Comparison of ENCODE assay signal across 10 cellular contexts in the genomic region with DNA sequence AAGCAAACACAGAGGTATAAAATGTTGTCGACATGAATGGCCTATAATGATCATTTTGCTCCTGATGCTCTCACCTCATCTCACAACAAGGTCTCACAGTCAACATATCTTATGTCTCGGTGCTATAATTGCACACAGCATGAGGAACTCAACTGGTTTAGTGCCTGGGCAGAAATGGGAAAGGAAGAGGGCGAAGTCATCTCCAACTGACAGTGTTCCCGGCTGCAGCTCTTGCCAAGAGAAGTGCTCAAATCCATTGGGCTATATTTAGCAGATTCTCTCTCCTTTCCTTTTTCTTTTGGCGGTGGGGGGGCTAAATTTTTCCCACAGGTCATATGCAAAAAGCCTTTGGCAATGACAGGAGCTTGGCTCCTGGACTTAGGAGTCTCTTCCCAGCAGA. TPM values are rescaled to one million over a fixed set of nuclear protein-coding genes. Genes with fewer than 3 reads are reported as not detected.
DNase-seq lines count a peak whose midpoint lies in the region; ATAC-seq, FAIRE-seq and TF ChIP-seq lines count a peak whose summit lies in the region.
"Had no signal": no experiment of that assay in that cellular context is flagged by ENCODE, and none has a peak within 500 bp of the region (broad histone marks: within the 10 kb centered on the region; RNA-seq: fewer than 3 reads in every experiment).

No MANE protein-coding gene starts in this region.

- H3K27ac ChIP-seq in liver (ENCODE audit: low read depth in 1 of 2, low read length in 2 of 2) (peak overlapping the region; percentile 32 to 55), HepG2 (ENCODE audit: extremely low read length, insufficient read depth, low read length) (no peak overlapping the region), muscle layer of duodenum (ENCODE audit: low read length) (peak overlapping the region; percentile 86)

- peaks cover 7% of the 10 kb centered on the region for H3K27me3 Mint-ChIP-seq in endothelial cell (ENCODE audit: unreplicated experiment)
- H3K27me3 Mint-ChIP-seq: activated B cell treated with CpG ODN at 0.5 μM for 24 hours had no signal

- H4K20me1 ChIP-seq in HepG2 (ENCODE audit: insufficient read depth, low read length), result peaks cover 62% of the 10 kb centered on the region

- no peak for TF ChIP-seq RAD21 in liver (IDR thresholded peaks at IDR 0.05)
- no peak for TF ChIP-seq RAD21 in HepG2 (CRISPR knock-in tag; IDR thresholded peaks at IDR 0.05)

- H3K27ac Mint-ChIP-seq in endothelial cell (ENCODE audit: unreplicated experiment), result peak overlapping the region; percentile 82
- H3K27ac Mint-ChIP-seq: activated B cell treated with CpG ODN at 0.5 μM for 24 hours had no signal

- no peak for TF ChIP-seq CTCF in liver (IDR thresholded peaks at IDR 0.05; ENCODE audit: low read depth, low read length, missing input control)
- TF ChIP-seq CTCF in HepG2 (CRISPR knock-in tag; IDR thresholded peaks at IDR 0.05), result no peak
- TF ChIP-seq CTCF in endothelial cell (IDR thresholded peaks at IDR 0.05; ENCODE audit: unreplicated experiment), result no peak

- H3K4me1 ChIP-seq in liver (ENCODE audit: control insufficient read depth in 4 of 4, insufficient read depth in 4 of 4, low read length in 3 of 4) (peaks cover 29 to 73% (median 64%) of the 10 kb centered on the region in 4 donors), HepG2 (ENCODE audit: insufficient read depth, low read length) (peaks cover 54% of the 10 kb centered on the region), muscle layer of duodenum (ENCODE audit: control insufficient read depth in 1 of 2, insufficient read depth in 2 of 2, low read length in 2 of 2) (peaks cover 47 to 67% of the 10 kb centered on the region in 2 donors)

- no peaks in the 10 kb centered on the region for H3K9me3 Mint-ChIP-seq in endothelial cell (ENCODE audit: unreplicated experiment)
- H3K9me3 Mint-ChIP-seq: activated B cell treated with CpG ODN at 0.5 μM for 24 hours had no signal

- no peak for ATAC-seq in HepG2
- no peak for ATAC-seq in HG03196 (IDR thresholded peaks at IDR 0.05; ENCODE audit: unreplicated experiment)
- ATAC-seq: left colon had no signal

- H3K36me3 ChIP-seq in liver (ENCODE audit: control insufficient read depth in 4 of 4, insufficient read depth in 3 of 4, low read depth in 1 of 4, low read length in 3 of 4) (peaks cover 0 to 6% (median 4%) of the 10 kb centered on the region in 4 donors), HepG2 (replicated peaks in 1 of 2; ENCODE audit: control insufficient read depth in 1 of 2, insufficient read depth in 2 of 2, low read length in 2 of 2) (peaks cover 30 to 56% of the 10 kb centered on the region in 2 experiments), muscle layer of duodenum (ENCODE audit: control insufficient read depth in 1 of 2, insufficient read depth in 2 of 2, low read length in 2 of 2) (peaks cover 0 to 6% of the 10 kb centered on the region in 2 donors)

- H3K27me3 ChIP-seq in liver (ENCODE audit: control insufficient read depth in 4 of 4, insufficient read depth in 4 of 4, low read length in 3 of 4) (no peaks in the 10 kb centered on the region), HepG2 (ENCODE audit: control insufficient read depth in 1 of 2, insufficient read depth in 2 of 2, low read length in 2 of 2) (no peaks in the 10 kb centered on the region), muscle layer of duodenum (ENCODE audit: low read depth, low read length) (no peaks in the 10 kb centered on the region)

- DNase-seq in HepG2 (ENCODE audit: low spot score) (no peak), endothelial cell (ENCODE audit: low spot score) (no peak), inferior parietal cortex (ENCODE audit: extremely low spot score) (no peak), germinal center (ENCODE audit: low spot score) (no peak), NCI-H1694 (lab: John Stamatoyannopoulos, UW) (no peak)
- DNase-seq: activated B cell treated with CpG ODN at 0.5 μM for 24 hours, left colon had no signal

- H3K4me1 Mint-ChIP-seq in endothelial cell (ENCODE audit: unreplicated experiment), result peaks cover 50% of the 10 kb centered on the region

- WGBS in liver, result 21% methylated on average over 5 of the region's 5 CpGs
- 83% methylated on average over 5 of the region's 5 CpGs for WGBS in HepG2 (ENCODE audit: low lambda C conversion rate)

- no peak overlapping the region for H3K4me3 Mint-ChIP-seq in endothelial cell (ENCODE audit: unreplicated experiment)
- H3K4me3 Mint-ChIP-seq: activated B cell treated with CpG ODN at 0.5 μM for 24 hours had no signal

- CTCF ChIA-PET in HepG2 (lab: Yijun Ruan, JAX; ENCODE audit: low intra/inter-chr PET ratio, low total read pairs), result no interaction called here

- H3K9ac ChIP-seq in liver (ENCODE audit: low read depth in 1 of 2, low read length in 2 of 2) (peak overlapping the region in 1 of 2 donors; percentile 8), HepG2 (ENCODE audit: insufficient read depth, low read depth, low read length) (no peak overlapping the region)

- intact Hi-C loops in HepG2 (cut with micrococcal nuclease; ENCODE audit: unreplicated experiment), result loop anchor here (10.0 kb wide), 1 partner anchor 334 kb away; no protein-coding TSS in a partner anchor

- POLR2A ChIA-PET in HepG2 (lab: Yijun Ruan, JAX), result no interaction called here

- H3K9me3 ChIP-seq in liver (ENCODE audit: control insufficient read depth in 4 of 4, low read length in 3 of 4) (no peaks in the 10 kb centered on the region), HepG2 (ENCODE audit: low read length) (no peaks in the 10 kb centered on the region), muscle layer of duodenum (ENCODE audit: control insufficient read depth in 1 of 2, low read length in 2 of 2) (no peaks in the 10 kb centered on the region)

- BruUV-seq in HepG2 (replicated peaks; lab: Mats Ljungman, UMichigan), result no TSS peak

- no peak for FAIRE-seq in HepG2 (lab: Jason Lieb, UNC)

- H3K4me3 ChIP-seq in liver (ENCODE audit: low read depth in 1 of 3, low read length in 3 of 3), result no peak overlapping the region
- no peak overlapping the region for H3K4me3 ChIP-seq in HepG2 (replicated peaks in 1 of 3; ENCODE audit: insufficient read depth in 1 of 3, low read depth in 2 of 3, low read length in 3 of 3)
- H3K4me3 ChIP-seq in muscle layer of duodenum (ENCODE audit: low read depth in 1 of 2, low read length in 2 of 2), result peak overlapping the region in 1 of 2 donors; percentile 3

- in situ Hi-C loops in HepG2 (cut with HindIII; ENCODE audit: extremely low pct_ligation_motif_present, low pct_unique_long_range_greater_than_20kb), result no loop called here

- TF ChIP-seq POLR2A in HepG2 (IDR thresholded peaks at IDR 0.05; ENCODE audit: insufficient read depth in 1 of 2, low read depth in 2 of 2, low read length in 2 of 2), result no peak

- TF ChIP-seq EP300 in HepG2 (IDR thresholded peaks at IDR 0.05; ENCODE audit: low read depth in 2 of 2, low read length in 2 of 2) (no peak), HepG2 (CRISPR knock-in tag; IDR thresholded peaks at IDR 0.05; ENCODE audit: borderline replicate concordance) (no peak)

- H2AFZ ChIP-seq in HepG2 (ENCODE audit: low read length), result no peak overlapping the region

- peaks cover 24% of the 10 kb centered on the region for H3K36me3 Mint-ChIP-seq in endothelial cell (ENCODE audit: low read depth, unreplicated experiment)

- H3K4me2 ChIP-seq in HepG2 (ENCODE audit: low read depth, low read length), result no peak overlapping the region

- peaks cover 34% of the 10 kb centered on the region for H3K79me2 ChIP-seq in HepG2 (ENCODE audit: insufficient read depth, low read length)

TF ChIP-seq in liver, 16 proteins besides CTCF, POLR2A, EP300 and RAD21 (continues in another document):
- no peak for TF ChIP-seq YY1 (IDR thresholded peaks at IDR 0.05)
- no peak for TF ChIP-seq ATF3 (IDR thresholded peaks at IDR 0.05)

TF ChIP-seq in HepG2, 621 proteins besides CTCF, POLR2A, EP300 and RAD21 (continues in another document):
- TF ChIP-seq ZSCAN21 (CRISPR knock-in tag; IDR thresholded peaks at IDR 0.05; ENCODE audit: borderline replicate concordance) (no peak), TEAD2 (CRISPR knock-in tag; IDR thresholded peaks at IDR 0.05) (no peak), REL (CRISPR knock-in tag; conservative IDR thresholded peaks at IDR 0.05) (no peak), DPF2 (CRISPR knock-in tag; IDR thresholded peaks at IDR 0.05; ENCODE audit: borderline replicate concordance, low read depth) (no peak), ZNF24 (IDR thresholded peaks at IDR 0.05) (no peak), CBX5 (CRISPR knock-in tag; IDR thresholded peaks at IDR 0.05; ENCODE audit: borderline replicate concordance) (no peak), RFXAP (CRISPR knock-in tag; IDR thresholded peaks at IDR 0.05; ENCODE audit: borderline replicate concordance) (no peak), SCMH1 (CRISPR knock-in tag; IDR thresholded peaks at IDR 0.05; ENCODE audit: borderline replicate concordance) (no peak), ISX (CRISPR knock-in tag; conservative IDR thresholded peaks at IDR 0.05) (no peak), KDM3A (CRISPR knock-in tag; IDR thresholded peaks at IDR 0.05; ENCODE audit: low read depth) (no peak)

RNA-seq across cellular contexts. Expression of gene SLC45A1, which starts 53.0 kb away (rescaled TPM):
- total RNA-seq in liver (under 1 TPM in 1 of 2 donors, not detected in 1; 0.08 TPM), HepG2 (2016; rRNA removed; fragmentation: Illumina TruSeq; extraction: Trizol) (not detected in 2 replicates), endothelial cell (ENCODE audit: unreplicated experiment) (0.62 TPM)
- polyA plus RNA-seq in liver (under 1 TPM; 0.14 to 0.29 TPM), HepG2 (2011; rRNA removed) (0.05 TPM in 1 of 2 replicates, not detected in the other)
- total RNA-seq in HepG2 (2016; cell fraction: cytosol; rRNA removed; fragmentation: Illumina TruSeq; extraction: Trizol; ENCODE audit: low read depth), result not detected in 2 replicates
- total RNA-seq in HepG2 (2016; cell fraction: insoluble cytoplasmic fraction; rRNA removed; fragmentation: Illumina TruSeq; extraction: Trizol), result not detected in 2 replicates
- not detected in 2 replicates for total RNA-seq in HepG2 (2016; cell fraction: membrane; rRNA removed; fragmentation: Illumina TruSeq; extraction: Trizol)
- not detected in 2 replicates for total RNA-seq in HepG2 (2016; cell fraction: nucleus; rRNA removed; fragmentation: Illumina TruSeq; extraction: Trizol)
- 0.03 TPM in 1 of 2 replicates, not detected in the other for polyA plus RNA-seq in HepG2 (2011; cell fraction: cytosol; rRNA removed)
- 0.09 TPM in 1 of 2 replicates, not detected in the other for polyA plus RNA-seq in HepG2 (2011; cell fraction: nucleus; rRNA removed)
- not detected in 2 replicates for polyA plus RNA-seq in HepG2 (2012)
- not detected in 2 replicates for polyA plus RNA-seq in HepG2 (2016; cell fraction: cytosol; fragmentation: Illumina TruSeq; extraction: Trizol; ENCODE audit: low read depth)
- not detected in 2 replicates for polyA plus RNA-seq in HepG2 (2016; cell fraction: insoluble cytoplasmic fraction; fragmentation: Illumina TruSeq; extraction: Trizol; ENCODE audit: low read depth)
- polyA plus RNA-seq in HepG2 (2016; cell fraction: membrane; fragmentation: Illumina TruSeq; extraction: Trizol; ENCODE audit: low read depth), result not detected in 2 replicates
- polyA plus RNA-seq in HepG2 (2016; cell fraction: nucleus; fragmentation: Illumina TruSeq; extraction: Trizol; ENCODE audit: insufficient read depth, low read depth), result not detected in 2 replicates
- not detected in 2 replicates for polyA minus RNA-seq in HepG2 (2011; rRNA and poly(A)+ RNA removed; ENCODE audit: low replicate concordance)
- not detected in 2 replicates for polyA minus RNA-seq in HepG2 (2011; cell fraction: cytosol; rRNA and poly(A)+ RNA removed)
- not detected in 2 replicates for polyA minus RNA-seq in HepG2 (2011; cell fraction: nucleus; rRNA and poly(A)+ RNA removed)
